Comparison of ENCODE assay signal across 12 cellular contexts in the genomic region with DNA sequence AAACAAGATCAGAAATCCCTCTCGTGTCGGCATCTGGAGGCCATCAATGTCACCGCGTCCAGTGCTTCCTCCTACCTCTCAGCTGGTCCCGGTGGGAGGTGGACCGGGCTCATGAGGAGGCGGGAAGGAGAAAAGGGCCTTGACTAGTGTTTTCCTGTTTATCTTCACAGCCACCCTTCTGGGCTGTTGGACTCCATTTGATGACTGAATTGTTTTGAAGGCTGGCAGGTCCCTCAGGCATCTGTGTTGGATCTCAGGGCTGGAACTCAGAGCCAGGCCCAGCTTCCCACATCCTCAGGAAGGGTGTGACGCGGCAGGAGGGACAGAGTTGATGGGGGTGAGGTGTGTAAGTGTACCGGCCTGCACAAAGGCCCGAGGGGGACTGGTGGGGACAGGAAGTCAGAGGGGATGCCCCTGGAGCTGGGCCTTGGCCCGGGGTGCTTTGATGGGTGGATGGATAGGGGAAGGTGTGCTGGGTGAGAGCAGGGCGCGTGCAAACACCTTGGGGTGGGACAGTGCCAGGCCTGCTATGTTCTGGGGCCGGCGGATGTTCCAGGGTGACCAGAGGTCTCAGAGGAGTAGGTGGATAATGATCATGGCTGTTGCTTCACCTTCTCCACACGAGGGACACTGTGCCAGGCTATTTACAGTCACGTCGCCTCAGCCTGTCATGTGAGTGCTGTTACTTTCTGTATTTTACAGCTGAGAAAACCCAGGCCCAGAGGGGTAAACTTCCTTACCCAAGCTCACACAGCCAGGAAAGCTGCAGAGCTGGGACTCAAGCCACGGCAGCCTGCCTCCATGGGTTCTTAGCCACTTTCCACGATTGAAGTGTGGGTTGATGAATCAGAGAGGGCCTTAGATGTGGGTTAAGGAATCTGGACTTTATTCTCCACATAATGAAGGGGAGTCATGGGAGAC. TPM values are rescaled to one million over a fixed set of nuclear protein-coding genes. Genes with fewer than 3 reads are reported as not detected.
DNase-seq lines count a peak whose midpoint lies in the region; ATAC-seq, FAIRE-seq and TF ChIP-seq lines count a peak whose summit lies in the region.
"Had no signal": no experiment of that assay in that cellular context is flagged by ENCODE, and none has a peak within 500 bp of the region (broad histone marks: within the 10 kb centered on the region; RNA-seq: fewer than 3 reads in every experiment).

No MANE protein-coding gene starts in this region.

- peaks cover 3 to 19% of the 10 kb centered on the region in 2 experiments; a peak in 4 of 5 replicates for H3K4me1 ChIP-seq in K562 (replicated peaks in 1 of 2; ENCODE audit: control insufficient read depth in 2 of 2, insufficient read depth in 2 of 2, low read length in 2 of 2)
- H3K4me1 ChIP-seq in lower lobe of right lung = peaks cover 33% of the 10 kb centered on the region
- peaks cover 0 to 49% (median 3%) of the 10 kb centered on the region in 5 donors for H3K4me1 ChIP-seq in subcutaneous abdominal adipose tissue (ENCODE audit: control insufficient read depth in 5 of 5, insufficient read depth in 5 of 5, low read length in 5 of 5)

- FAIRE-seq in K562 (lab: Jason Lieb, UNC) = no peak

- H3K27ac ChIP-seq in K562 (ENCODE audit: extremely low read depth, low read depth, low read length) (no peak overlapping the region), lower lobe of right lung (peak overlapping the region; percentile 28), subcutaneous abdominal adipose tissue (ENCODE audit: low read depth, low read length) (peak overlapping the region; percentile 18)
- H3K27ac ChIP-seq: dorsolateral prefrontal cortex, parathyroid adenoma had no signal

- TF ChIP-seq CTCF in activated CD8-positive, alpha-beta T cell treated with anti-CD3 and anti-CD28 coated beads for 36 hours (IDR thresholded peaks at IDR 0.05) = no peak
- TF ChIP-seq CTCF in K562 (IDR thresholded peaks at IDR 0.05 in 2 of 3, conservative IDR thresholded peaks at IDR 0.05 in 1 of 3; ENCODE audit: insufficient read depth in 2 of 3, low read depth in 1 of 3, low read length in 3 of 3) = no peak
- no peak for TF ChIP-seq CTCF in lower lobe of right lung (IDR thresholded peaks at IDR 0.05)

- no peaks in the 10 kb centered on the region for H3K27me3 ChIP-seq in K562 (ENCODE audit: control insufficient read depth in 2 of 2, insufficient read depth in 2 of 2, low read length in 2 of 2)
- no peaks in the 10 kb centered on the region for H3K27me3 ChIP-seq in lower lobe of right lung (ENCODE audit: low read depth)
- no peaks in the 10 kb centered on the region for H3K27me3 ChIP-seq in subcutaneous abdominal adipose tissue (ENCODE audit: control insufficient read depth in 5 of 5, insufficient read depth in 4 of 5, low read length in 5 of 5)
- H3K27me3 ChIP-seq: dorsolateral prefrontal cortex had no signal

- CTCF ChIA-PET in activated CD8-positive, alpha-beta T cell treated with anti-CD3 and anti-CD28 coated beads, Interleukin-2, amount 10 ng/mL, durations not matched to agents 7 days and 5 days (lab: Charles Lee) = interaction anchor here (0.7 to 4.0 kb wide), 18 partner anchors 10 to 319 kb away, joined by 3 to 37 read pairs (median 8); partner anchors contain the start of genes CHMP4B and EIF2S2
- CTCF ChIA-PET in activated CD8-positive, alpha-beta T cell treated with anti-CD3 and anti-CD28 coated beads for 36 hours (lab: Charles Lee) = interaction anchor here (0.8 to 2.6 kb wide), 15 partner anchors 10 to 320 kb away, joined by 3 to 20 read pairs (median 3); partner anchors contain the start of gene CHMP4B
- CTCF ChIA-PET in K562 (lab: Yijun Ruan, JAX; ENCODE audit: low intra/inter-chr PET ratio) = no interaction called here

- H3K9me3 ChIP-seq in K562 (replicated peaks; ENCODE audit: control insufficient read depth, insufficient read depth, low read depth, low read length) (no peaks in the 10 kb centered on the region), lower lobe of right lung (no peaks in the 10 kb centered on the region), subcutaneous abdominal adipose tissue (ENCODE audit: control insufficient read depth in 5 of 5, low read length in 5 of 5) (no peaks in the 10 kb centered on the region)

- peaks cover 13% of the 10 kb centered on the region for H3K4me1 Mint-ChIP-seq in activated CD8-positive, alpha-beta T cell treated with anti-CD3 and anti-CD28 coated beads, Interleukin-2, amount 10 ng/mL, durations not matched to agents 7 days and 5 days (ENCODE audit: low read depth)
- peaks cover 2% of the 10 kb centered on the region for H3K4me1 Mint-ChIP-seq in activated CD8-positive, alpha-beta T cell treated with anti-CD3 and anti-CD28 coated beads for 36 hours (ENCODE audit: low read depth)

- no peak overlapping the region for H3K4me3 ChIP-seq in K562
- H3K4me3 ChIP-seq in lower lobe of right lung = no peak overlapping the region
- H3K4me3 ChIP-seq in subcutaneous abdominal adipose tissue (ENCODE audit: low read depth in 1 of 5, low read length in 5 of 5) = peak overlapping the region in 1 of 5 donors; percentile 0
- H3K4me3 ChIP-seq: dorsolateral prefrontal cortex had no signal

- in situ Hi-C loops in K562 (cut with MboI) = no loop called here

- DNase-seq in activated CD8-positive, alpha-beta T cell treated with anti-CD3 and anti-CD28 coated beads, Interleukin-2, amount 10 ng/mL, durations not matched to agents 7 days and 5 days = no peak
- no peak for DNase-seq in activated CD8-positive, alpha-beta T cell treated with anti-CD3 and anti-CD28 coated beads for 36 hours
- DNase-seq in K562 (ENCODE audit: extremely low read depth in 1 of 4, low spot score in 3 of 4) (no peak), lower lobe of right lung (no peak)
- no peak for DNase-seq in stimulated activated CD4-positive, alpha-beta T cell treated with anti-CD3 and anti-CD28 coated beads, Interleukin-15, amount 100 ng/mL, for 24 hours
- no peak for DNase-seq in activated CD8-positive, alpha-beta memory T cell treated with anti-CD3 and anti-CD28 coated beads, Interleukin-2, amount 50 U/mL, for 48 hours
- DNase-seq: dorsolateral prefrontal cortex, KBM-7, NCI-H510A treated with DMSO at 0.1 percent for 48 hours had no signal

- H3K9ac ChIP-seq in K562 (ENCODE audit: insufficient read depth in 1 of 2, low read depth in 2 of 2, low read length in 2 of 2) (peak overlapping the region in 1 of 2 experiments; percentile 65; a peak in 2 of 4 replicates), subcutaneous abdominal adipose tissue (ENCODE audit: low read length in 5 of 5) (no peak overlapping the region)
- H3K9ac ChIP-seq: parathyroid adenoma had no signal

- H3K36me3 ChIP-seq in K562 (ENCODE audit: control insufficient read depth, insufficient read depth, low read length) (no peaks in the 10 kb centered on the region), lower lobe of right lung (peaks cover 4% of the 10 kb centered on the region), subcutaneous abdominal adipose tissue (ENCODE audit: control insufficient read depth in 5 of 5, insufficient read depth in 5 of 5, low read length in 5 of 5) (peaks cover 0 to 18% (median 10%) of the 10 kb centered on the region in 5 donors)

- no peak for TF ChIP-seq RAD21 in K562 (CRISPR knock-in tag; conservative IDR thresholded peaks at IDR 0.05 in 1 of 2, IDR thresholded peaks at IDR 0.05 in 1 of 2)

- H3K4me2 ChIP-seq in K562 (ENCODE audit: insufficient read depth, low read length) = no peak overlapping the region

- POLR2A ChIA-PET in activated CD8-positive, alpha-beta T cell treated with anti-CD3 and anti-CD28 coated beads, Interleukin-2, amount 10 ng/mL, durations not matched to agents 7 days and 5 days (lab: Charles Lee) = interaction anchor here (0.7 to 1.2 kb wide), 2 partner anchors 73 to 319 kb away, joined by 3 to 5 read pairs; partner anchors contain the start of genes EIF2S2 and PXMP4
- POLR2A ChIA-PET in activated CD8-positive, alpha-beta T cell treated with anti-CD3 and anti-CD28 coated beads for 36 hours (lab: Charles Lee) = interaction anchor here (1.0 kb wide), 1 partner anchor 17 kb away, joined by 3 read pairs; no protein-coding TSS in a partner anchor
- POLR2A ChIA-PET in K562 (lab: Yijun Ruan, JAX) = interaction anchor here (0.6 kb wide), 3 partner anchors 26 to 136 kb away, joined by 3 to 4 read pairs (median 3); no protein-coding TSS in a partner anchor

- no peak overlapping the region for H3K4me3 Mint-ChIP-seq in activated CD8-positive, alpha-beta T cell treated with anti-CD3 and anti-CD28 coated beads, Interleukin-2, amount 10 ng/mL, durations not matched to agents 7 days and 5 days
- H3K4me3 Mint-ChIP-seq in activated CD8-positive, alpha-beta T cell treated with anti-CD3 and anti-CD28 coated beads for 36 hours = no peak overlapping the region

- no peaks in the 10 kb centered on the region for H3K79me2 ChIP-seq in K562 (ENCODE audit: control insufficient read depth, insufficient read depth, low read length)
- H3K79me2 ChIP-seq: parathyroid adenoma had no signal

- H4K20me1 ChIP-seq in K562 (replicated peaks; ENCODE audit: control insufficient read depth, insufficient read depth, low read length) = no peaks in the 10 kb centered on the region

- no peak for TF ChIP-seq POLR2A in K562 (conservative IDR thresholded peaks at IDR 0.05)

- no peak for TF ChIP-seq EP300 in K562 (IDR thresholded peaks at IDR 0.05; ENCODE audit: low read length)

- 59% methylated on average over 20 of the region's 21 CpGs for WGBS in K562 (ENCODE audit: insufficient coverage, low coverage, missing lambda C conversion rate)

- no peaks in the 10 kb centered on the region for H3K36me3 Mint-ChIP-seq in activated CD8-positive, alpha-beta T cell treated with anti-CD3 and anti-CD28 coated beads, Interleukin-2, amount 10 ng/mL, durations not matched to agents 7 days and 5 days (ENCODE audit: low read depth)
- peaks cover 5% of the 10 kb centered on the region for H3K36me3 Mint-ChIP-seq in activated CD8-positive, alpha-beta T cell treated with anti-CD3 and anti-CD28 coated beads for 36 hours (ENCODE audit: low read depth)

- no TSS peak for BruUV-seq in K562 (replicated peaks; lab: Mats Ljungman, UMichigan)

- ATAC-seq in activated CD8-positive, alpha-beta T cell treated with anti-CD3 and anti-CD28 coated beads, Interleukin-2, amount 10 ng/mL, durations not matched to agents 7 days and 5 days = no peak
- no peak for ATAC-seq in activated CD8-positive, alpha-beta T cell treated with anti-CD3 and anti-CD28 coated beads for 36 hours
- ATAC-seq in K562 = no peak
- no peak for ATAC-seq in lower lobe of right lung
- no peak for ATAC-seq in GM21717 (IDR thresholded peaks at IDR 0.05; ENCODE audit: unreplicated experiment)

- no peaks in the 10 kb centered on the region for H3K27me3 Mint-ChIP-seq in activated CD8-positive, alpha-beta T cell treated with anti-CD3 and anti-CD28 coated beads, Interleukin-2, amount 10 ng/mL, durations not matched to agents 7 days and 5 days (ENCODE audit: low read depth)
- H3K27me3 Mint-ChIP-seq in activated CD8-positive, alpha-beta T cell treated with anti-CD3 and anti-CD28 coated beads for 36 hours = no peaks in the 10 kb centered on the region

- no peaks in the 10 kb centered on the region for H3K9me1 ChIP-seq in K562 (ENCODE audit: control insufficient read depth, insufficient read depth, low read length)

- 0 out of 2 replicates have a peak overlapping the region, but pooled peaks have one; percentile 44 for H2AFZ ChIP-seq in K562 (ENCODE audit: low read depth, low read length)
- H2AFZ ChIP-seq: parathyroid adenoma had no signal

- intact Hi-C loops in activated CD8-positive, alpha-beta T cell treated with anti-CD3 and anti-CD28 coated beads for 36 hours (cut with micrococcal nuclease) = no loop called here
- intact Hi-C loops in K562 (cut with micrococcal nuclease) (loop anchor here (5.0 to 10.0 kb wide), 3 partner anchors 69 to 272 kb away; no protein-coding TSS in a partner anchor), lower lobe of right lung (cut with DNase I) (no loop called here)

- no peaks in the 10 kb centered on the region for H3K9me3 Mint-ChIP-seq in activated CD8-positive, alpha-beta T cell treated with anti-CD3 and anti-CD28 coated beads, Interleukin-2, amount 10 ng/mL, durations not matched to agents 7 days and 5 days (ENCODE audit: insufficient read depth)
- no peaks in the 10 kb centered on the region for H3K9me3 Mint-ChIP-seq in activated CD8-positive, alpha-beta T cell treated with anti-CD3 and anti-CD28 coated beads for 36 hours

- peak overlapping the region; percentile 69 for H3K27ac Mint-ChIP-seq in activated CD8-positive, alpha-beta T cell treated with anti-CD3 and anti-CD28 coated beads, Interleukin-2, amount 10 ng/mL, durations not matched to agents 7 days and 5 days
- H3K27ac Mint-ChIP-seq in activated CD8-positive, alpha-beta T cell treated with anti-CD3 and anti-CD28 coated beads for 36 hours = no peak overlapping the region

RNA-seq across cellular contexts. Expression of gene CHMP4B, which starts 17.9 kb away (rescaled TPM):
- 10 to 100 TPM; 86.7 to 93.2 TPM for total RNA-seq in activated CD8-positive, alpha-beta T cell treated with anti-CD3 and anti-CD28 coated beads, Interleukin-2, amount 10 ng/mL, durations not matched to agents 7 days and 5 days
- total RNA-seq in activated CD8-positive, alpha-beta T cell treated with anti-CD3 and anti-CD28 coated beads for 36 hours = 10 to 100 TPM; 82.0 to 82.9 TPM
- total RNA-seq in K562 (2011; cell fraction: chromatin; rRNA removed; ENCODE audit: low replicate concordance) = 6.2 and 7.5 TPM in 2 replicates
- 5.7 TPM in 2 replicates for total RNA-seq in K562 (2011; cell fraction: nucleolus; rRNA removed)
- 7.3 and 9.1 TPM in 2 replicates for total RNA-seq in K562 (2011; cell fraction: nucleoplasm; rRNA removed)
- total RNA-seq in K562 (2014; rRNA removed) = 35.4 and 39.2 TPM in 2 replicates
- 18.6 and 18.8 TPM in 2 replicates for total RNA-seq in K562 (2014; rRNA removed; fragmentation: Illumina TruSeq; extraction: Trizol)
- total RNA-seq in K562 (2015; rRNA removed; fragmentation: Illumina TruSeq; extraction: Trizol) = 30.4 and 30.8 TPM in 2 replicates
- 43.9 and 45.1 TPM in 2 replicates for total RNA-seq in K562 (2021)
- 25.2 and 31.8 TPM in 2 replicates for polyA plus RNA-seq in K562 (2011; rRNA removed)
- 21.4 and 26.5 TPM in 2 replicates for polyA plus RNA-seq in K562 (2011; cell fraction: cytosol; rRNA removed)
- polyA plus RNA-seq in K562 (2011; cell fraction: nucleus; rRNA removed) = 8.8 and 10.6 TPM in 2 replicates
- 58.9 and 64.6 TPM in 2 replicates for polyA plus RNA-seq in K562 (2012)
- 55.9 and 61.8 TPM in 2 replicates for polyA plus RNA-seq in K562 (2014; fragmentation: Illumina TruSeq; extraction: Trizol)
- polyA plus RNA-seq in K562 (2014; fragmentation: Nextera tagmentation; extraction: Ambion mirVana) = 1 to 10 TPM; 1.8 to 2.5 TPM
- 51.9 and 64.7 TPM in 2 replicates for polyA plus RNA-seq in K562 (2014; rRNA removed)
- polyA minus RNA-seq in K562 (2011; rRNA and poly(A)+ RNA removed) = 10.0 and 11.8 TPM in 2 replicates
- polyA minus RNA-seq in K562 (2011; cell fraction: cytosol; rRNA and poly(A)+ RNA removed) = 13.6 and 16.1 TPM in 2 replicates
- 2.7 and 4.3 TPM in 2 replicates for polyA minus RNA-seq in K562 (2011; cell fraction: nucleus; rRNA and poly(A)+ RNA removed)
- total RNA-seq in lower lobe of right lung = 91.2 TPM
